ENCODE assay signal across 1 cellular context in genomic region chr7:139714163-139714901, GRCh38.
TF ChIP-seq lines count a peak whose summit lies in the region.

No MANE protein-coding gene starts in this region.

TF ChIP-seq in GM12878, 131 proteins besides CTCF, POLR2A, EP300 and RAD21:
- no peak for TF ChIP-seq GATAD2B (conservative IDR thresholded peaks at IDR 0.05; ENCODE audit: low read depth)
- TF ChIP-seq IRF3 (IDR thresholded peaks at IDR 0.05): no peak
- no peak for TF ChIP-seq GABPA (IDR thresholded peaks at IDR 0.05; ENCODE audit: low read depth)
- no peak for TF ChIP-seq FOXM1 (IDR thresholded peaks at IDR 0.05; ENCODE audit: low read depth, low read length)
- TF ChIP-seq CREM (IDR thresholded peaks at IDR 0.05; ENCODE audit: low read depth): peak; percentile 44; the same call in 1 of the 2 replicates
- peak; percentile 74 for TF ChIP-seq POLR2AphosphoS5 (IDR thresholded peaks at IDR 0.05; ENCODE audit: low read length)
- TF ChIP-seq SIX5 (IDR thresholded peaks at IDR 0.05; ENCODE audit: low read depth, low read length, severe bottlenecking): no peak
- no peak for TF ChIP-seq USF1 (IDR thresholded peaks at IDR 0.05; ENCODE audit: borderline replicate concordance, extremely low read length, insufficient read depth, low read depth, low read length)
- 0 out of 2 replicates have a peak, but pooled peaks have one; percentile 13 for TF ChIP-seq TBL1XR1 (IDR thresholded peaks at IDR 0.05; ENCODE audit: low read depth, low read length)
- no peak for TF ChIP-seq ASH2L (IDR thresholded peaks at IDR 0.05; ENCODE audit: borderline replicate concordance, low read depth)
- peak; percentile 61 for TF ChIP-seq CREB1 (IDR thresholded peaks at IDR 0.05; ENCODE audit: low read depth)
- TF ChIP-seq MEF2B (IDR thresholded peaks at IDR 0.05; ENCODE audit: partially characterized antibody, poor library complexity, severe bottlenecking): peak; percentile 27
- TF ChIP-seq ZNF384 (IDR thresholded peaks at IDR 0.05; ENCODE audit: borderline replicate concordance, low read depth, low read length): no peak
- TF ChIP-seq ZNF687 (IDR thresholded peaks at IDR 0.05): peak; percentile 86
- 0 out of 3 replicates have a peak, but pooled peaks of 1 of the 2 experiments have one; percentile 1 for TF ChIP-seq EGR1 (IDR thresholded peaks at IDR 0.05; ENCODE audit: borderline replicate concordance in 1 of 2, low read depth in 2 of 2, low read length in 2 of 2)
- no peak for TF ChIP-seq RB1 (IDR thresholded peaks at IDR 0.05; ENCODE audit: borderline replicate concordance)
- no peak for TF ChIP-seq NFIC (IDR thresholded peaks at IDR 0.05; ENCODE audit: low read depth, low read length)
- no peak for TF ChIP-seq NFYA (IDR thresholded peaks at IDR 0.05; ENCODE audit: borderline replicate concordance, low read depth, low read length)
- no peak for TF ChIP-seq HCFC1 (IDR thresholded peaks at IDR 0.05; ENCODE audit: low read length)
- TF ChIP-seq PRDM15 (CRISPR knock-in tag; IDR thresholded peaks at IDR 0.05): 0 out of 2 replicates have a peak, but pooled peaks have one; percentile 60
- no peak for TF ChIP-seq SMARCA5 (IDR thresholded peaks at IDR 0.05)
- TF ChIP-seq BHLHE40 (IDR thresholded peaks at IDR 0.05; ENCODE audit: borderline replicate concordance in 1 of 2, low read depth in 2 of 2, low read length in 1 of 2): peak in 1 of 2 experiments; percentile 11; a peak in 1 of 4 replicates
- no peak for TF ChIP-seq PAX8 (IDR thresholded peaks at IDR 0.05)
- no peak for TF ChIP-seq CBX5 (IDR thresholded peaks at IDR 0.05; ENCODE audit: low read depth)
- TF ChIP-seq ZSCAN29 (IDR thresholded peaks at IDR 0.05): no peak
- no peak for TF ChIP-seq E4F1 (IDR thresholded peaks at IDR 0.05; ENCODE audit: borderline replicate concordance, partially characterized antibody)
- peak; percentile 46; the same call in 1 of the 2 replicates for TF ChIP-seq NR2F1 (conservative IDR thresholded peaks at IDR 0.05)
- TF ChIP-seq MEF2A (IDR thresholded peaks at IDR 0.05; ENCODE audit: insufficient read depth, low read depth, low read length): no peak
- TF ChIP-seq ZBTB33 (IDR thresholded peaks at IDR 0.05): no peak
- no peak for TF ChIP-seq NR2C1 (IDR thresholded peaks at IDR 0.05)
- TF ChIP-seq IRF5 (IDR thresholded peaks at IDR 0.05; ENCODE audit: borderline replicate concordance): no peak
- TF ChIP-seq PAX5 (IDR thresholded peaks at IDR 0.05; ENCODE audit: borderline replicate concordance, low read depth, low read length): no peak
- TF ChIP-seq YY1 (IDR thresholded peaks at IDR 0.05; ENCODE audit: low read depth, low read length): peak; percentile 61
- no peak for TF ChIP-seq SIN3A (IDR thresholded peaks at IDR 0.05; ENCODE audit: low read depth, low read length)
- TF ChIP-seq TCF3 (IDR thresholded peaks at IDR 0.05; ENCODE audit: borderline replicate concordance, insufficient read depth, low read depth, low read length): no peak
- TF ChIP-seq FOS (IDR thresholded peaks at IDR 0.05; ENCODE audit: borderline replicate concordance, extremely low read depth, insufficient read length): no peak
- TF ChIP-seq HDGF (IDR thresholded peaks at IDR 0.05): no peak
- no peak for TF ChIP-seq SMC3 (IDR thresholded peaks at IDR 0.05; ENCODE audit: borderline replicate concordance, low read length)
- no peak for TF ChIP-seq ATF7 (IDR thresholded peaks at IDR 0.05; ENCODE audit: low read depth)
- TF ChIP-seq ZNF622 (IDR thresholded peaks at IDR 0.05): no peak
- peak; percentile 38; the same call in 1 of the 2 replicates for TF ChIP-seq IRF4 (IDR thresholded peaks at IDR 0.05; ENCODE audit: low read depth, low read length)
- no peak for TF ChIP-seq BMI1 (IDR thresholded peaks at IDR 0.05; ENCODE audit: borderline replicate concordance)
- no peak for TF ChIP-seq ZBED1 (IDR thresholded peaks at IDR 0.05; ENCODE audit: borderline replicate concordance)
- no peak for TF ChIP-seq EED (IDR thresholded peaks at IDR 0.05; ENCODE audit: low read depth)
- TF ChIP-seq SPI1 (IDR thresholded peaks at IDR 0.05; ENCODE audit: borderline replicate concordance, insufficient read depth, low read depth, low read length): no peak
- TF ChIP-seq POU2F2 (IDR thresholded peaks at IDR 0.05; ENCODE audit: borderline replicate concordance, low read depth, low read length): no peak
- TF ChIP-seq ZNF274 (IDR thresholded peaks at IDR 0.05; ENCODE audit: insufficient read depth, insufficient read length): no peak
- peak; percentile 36; the same call in 1 of the 2 replicates for TF ChIP-seq SMAD5 (IDR thresholded peaks at IDR 0.05; ENCODE audit: low read depth)
- no peak for TF ChIP-seq RFX5 (IDR thresholded peaks at IDR 0.05; ENCODE audit: low read depth, low read length)
- TF ChIP-seq ESRRA (IDR thresholded peaks at IDR 0.05; ENCODE audit: low read length): no peak
